Comparison of ENCODE assay signal across 8 cellular contexts in genomic region chr1:226082959-226083302, GRCh38. TPM values are rescaled to one million over a fixed set of nuclear protein-coding genes. Genes with fewer than 3 reads are reported as not detected.
DNase-seq lines count a peak whose midpoint lies in the region; ATAC-seq and TF ChIP-seq lines count a peak whose summit lies in the region.

No MANE protein-coding gene starts in this region.

- no peak overlapping the region for H3K23ac ChIP-seq in trophoblast cell (ENCODE audit: low read length)

- no peaks in the 10 kb centered on the region for H3K36me3 Mint-ChIP-seq in activated T-helper 1 cell treated with anti-CD3 and anti-CD28 coated beads, Interleukin-12 subunit alpha, Interleukin-12 subunit beta, Interleukin-2, Interleukin-4 antibody, amounts not matched to agents 30 ng/mL and 10 ng/mL and 1 ng/mL, durations not matched to agents 14 hours and 24 hours and 36 hours (ENCODE audit: low read depth)

- no peak overlapping the region for H3K4ac ChIP-seq in trophoblast cell (ENCODE audit: low read depth, low read length)

- TF ChIP-seq CTCF in DOHH2 (IDR thresholded peaks at IDR 0.05; ENCODE audit: low read depth, low read length, poor library complexity, severe bottlenecking) (no peak), heart left ventricle (IDR thresholded peaks at IDR 0.05) (peak in 1 of 12 donors; percentile 8), GM13976 (IDR thresholded peaks at IDR 0.05; ENCODE audit: borderline replicate concordance, control extremely low read depth, extremely low read depth, insufficient read depth, missing control alignments) (no peak)

- H3K4me1 Mint-ChIP-seq in activated T-helper 1 cell treated with anti-CD3 and anti-CD28 coated beads, Interleukin-12 subunit alpha, Interleukin-12 subunit beta, Interleukin-2, Interleukin-4 antibody, amounts not matched to agents 30 ng/mL and 10 ng/mL and 1 ng/mL, durations not matched to agents 14 hours and 24 hours and 36 hours (ENCODE audit: low read depth) = peaks cover 12% of the 10 kb centered on the region

- in situ Hi-C loops in GM13976 (cut with MboI; ENCODE audit: low sequenced_read_pairs, unreplicated experiment) = no loop called here

- peak; percentile 37 for DNase-seq in HuH-7.5 (ENCODE audit: low spot score)
- DNase-seq in activated T-helper 1 cell treated with anti-CD3 and anti-CD28 coated beads, Interleukin-12 subunit alpha, Interleukin-12 subunit beta, Interleukin-2, Interleukin-4 antibody, amounts not matched to agents 30 ng/mL and 10 ng/mL and 1 ng/mL, durations not matched to agents 14 hours and 24 hours and 36 hours (ENCODE audit: low spot score) = no peak
- DNase-seq in heart left ventricle = peak; percentile 56 to 85 (median 72)
- DNase-seq in trophoblast cell = peak; percentile 59 to 71
- no peak for DNase-seq in Kasumi-1 (lab: John Stamatoyannopoulos, UW)
- no peak for DNase-seq in GM13976 (ENCODE audit: low spot score)

- peak overlapping the region; percentile 78 for H3K4me3 ChIP-seq in DOHH2 (ENCODE audit: low read length)
- peak overlapping the region; percentile 47 to 81 (median 65) for H3K4me3 ChIP-seq in heart left ventricle
- H3K4me3 ChIP-seq in trophoblast cell (ENCODE audit: low read depth, low read length) = peak overlapping the region; percentile 78

- no peak overlapping the region for H2BK5ac ChIP-seq in trophoblast cell (ENCODE audit: low read depth, low read length, poor library complexity)

- no peak overlapping the region for H4K91ac ChIP-seq in trophoblast cell (ENCODE audit: low read depth, low read length)

- H3K79me1 ChIP-seq in trophoblast cell (ENCODE audit: low read length) = peaks cover 4% of the 10 kb centered on the region

- H3K18ac ChIP-seq in trophoblast cell (ENCODE audit: low read length) = no peak overlapping the region

- no peak overlapping the region for H2AFZ ChIP-seq in trophoblast cell (ENCODE audit: insufficient read depth, low read length, poor library complexity)

- H3K36me3 ChIP-seq in DOHH2 (ENCODE audit: control insufficient read depth, low read length) (no peaks in the 10 kb centered on the region), heart left ventricle (no peaks in the 10 kb centered on the region), trophoblast cell (ENCODE audit: control insufficient read depth in 1 of 2, insufficient read depth in 2 of 2, low read length in 2 of 2) (no peaks in the 10 kb centered on the region)

- no peaks in the 10 kb centered on the region for H3K9me3 Mint-ChIP-seq in activated T-helper 1 cell treated with anti-CD3 and anti-CD28 coated beads, Interleukin-12 subunit alpha, Interleukin-12 subunit beta, Interleukin-2, Interleukin-4 antibody, amounts not matched to agents 30 ng/mL and 10 ng/mL and 1 ng/mL, durations not matched to agents 14 hours and 24 hours and 36 hours

- no peaks in the 10 kb centered on the region for H3K9me3 ChIP-seq in DOHH2 (ENCODE audit: control insufficient read depth, insufficient read depth, low read length)
- H3K9me3 ChIP-seq in heart left ventricle = no peaks in the 10 kb centered on the region
- peaks cover 5% of the 10 kb centered on the region for H3K9me3 ChIP-seq in trophoblast cell (ENCODE audit: insufficient read depth, low read depth, low read length)

- H3K4me2 ChIP-seq in DOHH2 (ENCODE audit: low read length) = peak overlapping the region; percentile 96
- peak overlapping the region; percentile 100 for H3K4me2 ChIP-seq in trophoblast cell (ENCODE audit: low read length)

- H3K14ac ChIP-seq in trophoblast cell (ENCODE audit: low read length) = no peak overlapping the region

- H4K8ac ChIP-seq in trophoblast cell (ENCODE audit: low read depth, low read length) = peak overlapping the region; percentile 47

- H3K4me1 ChIP-seq in DOHH2 (ENCODE audit: control insufficient read depth, low read length) = peaks cover 29% of the 10 kb centered on the region
- peaks cover 0 to 15% (median 7%) of the 10 kb centered on the region in 12 donors for H3K4me1 ChIP-seq in heart left ventricle
- H3K4me1 ChIP-seq in trophoblast cell (ENCODE audit: control insufficient read depth in 1 of 2, insufficient read depth in 2 of 2, low read length in 2 of 2) = peaks cover 0 to 6% of the 10 kb centered on the region in 2 experiments

- no peak overlapping the region for H2AK5ac ChIP-seq in trophoblast cell (ENCODE audit: low read length)

- H3K27me3 Mint-ChIP-seq in activated T-helper 1 cell treated with anti-CD3 and anti-CD28 coated beads, Interleukin-12 subunit alpha, Interleukin-12 subunit beta, Interleukin-2, Interleukin-4 antibody, amounts not matched to agents 30 ng/mL and 10 ng/mL and 1 ng/mL, durations not matched to agents 14 hours and 24 hours and 36 hours (ENCODE audit: insufficient read depth) = peaks cover 14% of the 10 kb centered on the region

- no peaks in the 10 kb centered on the region for H3K79me2 ChIP-seq in DOHH2 (ENCODE audit: control insufficient read depth, low read length)
- H3K79me2 ChIP-seq in trophoblast cell (ENCODE audit: control insufficient read depth, insufficient read depth, low read length, poor library complexity) = no peaks in the 10 kb centered on the region

- no peak for TF ChIP-seq POLR2A in heart left ventricle (IDR thresholded peaks at IDR 0.05)

- intact Hi-C loops in activated T-helper 1 cell treated with anti-CD3 and anti-CD28 coated beads, Interleukin-12 subunit alpha, Interleukin-12 subunit beta, Interleukin-2, Interleukin-4 antibody, amounts not matched to agents 30 ng/mL and 10 ng/mL and 1 ng/mL, durations not matched to agents 14 hours and 24 hours and 36 hours (cut with micrococcal nuclease) = loop anchor here (1.0 to 2.0 kb wide), 5 partner anchors 18 to 1968 kb away; partner anchors contain the start of genes FBXO28, H3-3A and SRP9
- intact Hi-C loops in heart left ventricle (cut with DNase I) = loop anchor here in 3 of 10 donors (2.0 to 5.0 kb wide), 2 partner anchors 14 to 39 kb away; no protein-coding TSS in a partner anchor

- H3K9ac ChIP-seq in trophoblast cell (ENCODE audit: low read length) = no peak overlapping the region

- H4K12ac ChIP-seq in trophoblast cell (ENCODE audit: low read depth, low read length) = no peak overlapping the region

- no peak overlapping the region for H2BK12ac ChIP-seq in trophoblast cell (ENCODE audit: low read length)

- 0 to 13% (median 1%) methylated on average over 3 to 23 of the region's 23 CpGs for WGBS in heart left ventricle, 4 donors
- WGBS in trophoblast cell (ENCODE audit: extremely low coverage, insufficient coverage, insufficient read length) = no CpG with 5 or more reads among the region's 23 CpGs

- H3K9me2 ChIP-seq in DOHH2 (replicated peaks; ENCODE audit: control insufficient read depth, low read length) = no peaks in the 10 kb centered on the region

- no peaks in the 10 kb centered on the region for H4K20me1 ChIP-seq in DOHH2 (ENCODE audit: control insufficient read depth, insufficient read depth, low read depth, low read length)

- H3K4me3 Mint-ChIP-seq in activated T-helper 1 cell treated with anti-CD3 and anti-CD28 coated beads, Interleukin-12 subunit alpha, Interleukin-12 subunit beta, Interleukin-2, Interleukin-4 antibody, amounts not matched to agents 30 ng/mL and 10 ng/mL and 1 ng/mL, durations not matched to agents 14 hours and 24 hours and 36 hours = peak overlapping the region; percentile 89

- no peak overlapping the region for H2BK120ac ChIP-seq in trophoblast cell (ENCODE audit: insufficient read depth, low read length, poor library complexity)

- peaks cover 5% of the 10 kb centered on the region for H3F3A ChIP-seq in DOHH2 (ENCODE audit: control insufficient read depth, insufficient read depth)

- H3K27ac ChIP-seq in DOHH2 (ENCODE audit: low read depth, low read length) = no peak overlapping the region
- peak overlapping the region in 11 of 12 donors; percentile 9 to 79 (median 69) for H3K27ac ChIP-seq in heart left ventricle
- no peak overlapping the region for H3K27ac ChIP-seq in trophoblast cell (ENCODE audit: low read depth, low read length)

- ATAC-seq in GM21529 (IDR thresholded peaks at IDR 0.05; ENCODE audit: unreplicated experiment) (peak; percentile 15), heart left ventricle (peak; percentile 74 to 86 (median 78))

- H3K27me3 ChIP-seq in DOHH2 (ENCODE audit: control insufficient read depth, low read length) (peaks cover 10% of the 10 kb centered on the region), heart left ventricle (no peaks in the 10 kb centered on the region), trophoblast cell (ENCODE audit: insufficient read depth, low read length) (no peaks in the 10 kb centered on the region)

- H3K27ac Mint-ChIP-seq in activated T-helper 1 cell treated with anti-CD3 and anti-CD28 coated beads, Interleukin-12 subunit alpha, Interleukin-12 subunit beta, Interleukin-2, Interleukin-4 antibody, amounts not matched to agents 30 ng/mL and 10 ng/mL and 1 ng/mL, durations not matched to agents 14 hours and 24 hours and 36 hours = no peak overlapping the region

RNA-seq across cellular contexts. Expression of gene H3-3A, which starts 20.4 kb away (rescaled TPM):
- 416 and 426 TPM in 2 replicates for total RNA-seq in activated T-helper 1 cell treated with anti-CD3 and anti-CD28 coated beads, Interleukin-12 subunit alpha, Interleukin-12 subunit beta, Interleukin-2, Interleukin-4 antibody, amounts not matched to agents 30 ng/mL and 10 ng/mL and 1 ng/mL, durations not matched to agents 14 hours and 24 hours and 36 hours
- 100 to 1,000 TPM; 241 to 386 (median 298) TPM for total RNA-seq in heart left ventricle
- polyA plus RNA-seq in heart left ventricle = 100 to 1,000 TPM; 412 to 471 TPM
- polyA plus RNA-seq in trophoblast cell (2013) = 1,042 and 1,059 TPM in 2 replicates

Comparison
In these comparisons a context has a peak if more than half of its experiments do, and no peak if none do; other contexts are left out.
1. H3K27ac ChIP-seq: peak in heart left ventricle (11 of 12); none in DOHH2 (single experiment) and trophoblast cell (single experiment).
2. DNase-seq: peak in HuH-7.5 (single experiment), heart left ventricle (5 of 5) and trophoblast cell (2 of 2); none in activated T-helper 1 cell treated with anti-CD3 and anti-CD28 coated beads, Interleukin-12 subunit alpha, Interleukin-12 subunit beta, Interleukin-2, Interleukin-4 antibody, amounts not matched to agents 30 ng/mL and 10 ng/mL and 1 ng/mL, durations not matched to agents 14 hours and 24 hours and 36 hours (single experiment), Kasumi-1 (0 of 2) and GM13976 (single experiment).
3. Peak in every context shown above with its lines, with median percentiles within 50 percentile points of each other: H3K4me3 ChIP-seq.